Comparison of ENCODE assay signal across 8 cellular contexts in genomic region chr16:24538756-24539294, GRCh38. TPM values are rescaled to one million over a fixed set of nuclear protein-coding genes. Genes with fewer than 3 reads are reported as not detected.
DNase-seq lines count a peak whose midpoint lies in the region; ATAC-seq and TF ChIP-seq lines count a peak whose summit lies in the region.

No MANE protein-coding gene starts in this region.

- ATAC-seq in HG03342 (IDR thresholded peaks at IDR 0.05; ENCODE audit: unreplicated experiment), result no peak

- H3K27ac ChIP-seq in OCI-LY1 (ENCODE audit: low read depth, low read length, poor library complexity, severe bottlenecking) (no peak overlapping the region), colonic mucosa (peak overlapping the region; percentile 99), mesodermal cell (ENCODE audit: low read depth, low read length, severe bottlenecking) (peak overlapping the region; percentile 98), uterus (peak overlapping the region; percentile 99)

- peak overlapping the region; percentile 97 for H3K4me3 ChIP-seq in HFF-Myc (replicated peaks; ENCODE audit: low read depth, low read length)
- H3K4me3 ChIP-seq in OCI-LY1 (ENCODE audit: low read depth, low read length, poor library complexity, severe bottlenecking), result peak overlapping the region; percentile 95
- H3K4me3 ChIP-seq in colonic mucosa, result peak overlapping the region; percentile 74
- H3K4me3 ChIP-seq in mesodermal cell (ENCODE audit: extremely low read depth, insufficient read depth, low read length, poor library complexity, severe bottlenecking), result peak overlapping the region; percentile 93
- H3K4me3 ChIP-seq in uterus, result peak overlapping the region; percentile 90 to 96

- peak overlapping the region; percentile 80 for H3K4me2 ChIP-seq in OCI-LY1 (ENCODE audit: low read length)

- H3K4me1 ChIP-seq in OCI-LY1 (ENCODE audit: insufficient read depth, low read length, severe bottlenecking) (peaks cover 31% of the 10 kb centered on the region), colonic mucosa (peaks cover 4% of the 10 kb centered on the region), mesodermal cell (ENCODE audit: control insufficient read depth, insufficient read depth, low read length, poor library complexity, severe bottlenecking) (peaks cover 27% of the 10 kb centered on the region), uterus (peaks cover 0 to 1% of the 10 kb centered on the region in 2 donors)

- H4K20me1 ChIP-seq in OCI-LY1 (ENCODE audit: insufficient read depth, low read length), result 0 out of 2 replicates have a peak, but pooled peaks cover 2% of the 10 kb centered on the region

- peak overlapping the region; percentile 94 for H2AFZ ChIP-seq in OCI-LY1 (ENCODE audit: low read length)

- H3K9me2 ChIP-seq in OCI-LY1 (ENCODE audit: low read depth, low read length), result no peaks in the 10 kb centered on the region

- DNase-seq in DMS153 treated with DMSO at 0.1 percent for 48 hours (lab: John Stamatoyannopoulos, UW; ENCODE audit: unreplicated experiment), result peak; percentile 91
- peak; percentile 60 for DNase-seq in HFF-Myc (ENCODE audit: extremely low read depth, low read depth)
- no peak for DNase-seq in colonic mucosa
- no peak for DNase-seq in uterus
- no peak for DNase-seq in inferior parietal cortex (ENCODE audit: extremely low spot score)

- H3F3A ChIP-seq in OCI-LY1 (ENCODE audit: insufficient read depth, low read length), result no peaks in the 10 kb centered on the region

- H3K9ac ChIP-seq in OCI-LY1 (ENCODE audit: low read length), result peak overlapping the region; percentile 63
- peak overlapping the region; percentile 76 to 95 for H3K9ac ChIP-seq in colonic mucosa (ENCODE audit: low read depth in 2 of 2, low read length in 2 of 2)

- TF ChIP-seq CTCF in HFF-Myc (IDR thresholded peaks at IDR 0.05; ENCODE audit: low read depth, low read length, missing control alignments) (no peak), OCI-LY1 (IDR thresholded peaks at IDR 0.05; ENCODE audit: low read length) (no peak), colonic mucosa (IDR thresholded peaks at IDR 0.05) (no peak), uterus (IDR thresholded peaks at IDR 0.05) (peak in 1 of 4 experiments; percentile 7)

- H3K36me3 ChIP-seq in OCI-LY1 (ENCODE audit: insufficient read depth, low read length) (peaks cover 9% of the 10 kb centered on the region), colonic mucosa (no peaks in the 10 kb centered on the region), mesodermal cell (ENCODE audit: control insufficient read depth, insufficient read depth, low read length) (peaks cover 3% of the 10 kb centered on the region), uterus (no peaks in the 10 kb centered on the region)

- H3K9me3 ChIP-seq in OCI-LY1 (ENCODE audit: low read length) (no peaks in the 10 kb centered on the region), colonic mucosa (no peaks in the 10 kb centered on the region), mesodermal cell (ENCODE audit: control insufficient read depth, low read length) (no peaks in the 10 kb centered on the region), uterus (no peaks in the 10 kb centered on the region)

- intact Hi-C loops in colonic mucosa (cut with DNase I) (no loop called here), uterus (cut with DNase I; ENCODE audit: low total_unique reads) (no loop called here)

- H3K79me2 ChIP-seq in OCI-LY1 (ENCODE audit: insufficient read depth, low read length), result peaks cover 40% of the 10 kb centered on the region

- 1 to 27% methylated on average over 8 to 9 of the region's 11 CpGs for WGBS in mesodermal cell (ENCODE audit: insufficient coverage in 2 of 2), 2 experiments

- H3K27me3 ChIP-seq in OCI-LY1 (ENCODE audit: insufficient read depth, low read length) (no peaks in the 10 kb centered on the region), colonic mucosa (no peaks in the 10 kb centered on the region), uterus (no peaks in the 10 kb centered on the region)

- TF ChIP-seq POLR2A in uterus (IDR thresholded peaks at IDR 0.05), result no peak

RNA-seq across cellular contexts. Expression of gene RBBP6, which starts 0.5 kb away (rescaled TPM):
- total RNA-seq in colonic mucosa, result 10 to 100 TPM; 34.7 to 39.0 TPM
- polyA plus RNA-seq in mesodermal cell (2013, experiment 1 of 2), result 59.0 TPM
- polyA plus RNA-seq in mesodermal cell (2013, experiment 2 of 2), result 64.6 TPM
- 10 to 100 TPM; 48.7 to 89.1 (median 77.7) TPM for total RNA-seq in uterus

Comparison
In these comparisons a context has a peak if more than half of its experiments do, and no peak if none do; other contexts are left out.
1. DNase-seq: peak in DMS153 treated with DMSO at 0.1 percent for 48 hours (single experiment) and HFF-Myc (single experiment); none in colonic mucosa (single experiment), uterus (0 of 2) and inferior parietal cortex (single experiment).
2. Peak in every context shown above with its lines, with median percentiles within 50 percentile points of each other: H3K4me3 ChIP-seq.